ENCODE assay signal across 21 cellular contexts in the genomic region with DNA sequence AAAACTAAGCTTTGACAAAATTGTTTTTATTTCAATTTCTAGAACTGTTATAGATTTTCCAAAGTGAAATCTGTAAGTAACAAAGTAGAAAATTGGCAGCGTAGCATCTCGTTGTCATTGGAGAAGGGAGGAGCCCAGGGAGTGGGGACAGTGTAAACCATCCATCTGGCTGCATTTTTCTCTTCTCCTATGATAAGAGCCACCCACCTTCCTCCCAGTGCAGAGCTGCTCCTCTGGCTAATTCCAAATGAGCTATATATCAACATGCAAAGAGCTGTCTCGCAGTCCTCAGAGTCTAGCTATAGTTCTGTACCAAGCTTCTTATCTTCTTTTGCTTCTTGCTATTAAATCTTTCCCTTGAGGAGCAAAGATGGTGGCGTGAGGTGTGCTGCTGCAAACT. TPM values are rescaled to one million over a fixed set of nuclear protein-coding genes. Genes with fewer than 3 reads are reported as not detected.
DNase-seq lines count a peak whose midpoint lies in the region; ATAC-seq, FAIRE-seq and TF ChIP-seq lines count a peak whose summit lies in the region.
"Had no signal": no experiment of that assay in that cellular context is flagged by ENCODE, and none has a peak within 500 bp of the region (broad histone marks: within the 10 kb centered on the region; RNA-seq: fewer than 3 reads in every experiment).

No MANE protein-coding gene starts in this region.

- no peak for FAIRE-seq in frontal cortex (lab: Jason Lieb, UNC)
- FAIRE-seq: D721Med, GM12878, GM19239, H1 had no signal

- no peak overlapping the region for H3K27ac Mint-ChIP-seq in WTC11
- H3K27ac Mint-ChIP-seq: B cell; CD4-positive, CD25-positive, alpha-beta regulatory T cell; CD8-positive, alpha-beta T cell had no signal

- POLR2A ChIA-PET in WTC11 (lab: Charles Lee) = no interaction called here

- peak; percentile 57 for DNase-seq in Ammon's horn (ENCODE audit: low spot score)
- peak; percentile 23 for DNase-seq in NCI-H226
- peak; percentile 5 to 30 for DNase-seq in frontal cortex (ENCODE audit: low spot score in 2 of 2)
- DNase-seq in middle frontal gyrus (ENCODE audit: extremely low spot score, low spot score) = peak; percentile 39
- no peak for DNase-seq in COR-L47 (lab: John Stamatoyannopoulos, UW)
- no peak for DNase-seq in LoVo (ENCODE audit: low spot score)
- no peak for DNase-seq in WTC11 (ENCODE audit: low spot score)
- DNase-seq: CD4-positive, CD25-positive, alpha-beta regulatory T cell; CD8-positive, alpha-beta T cell; DMS 273 treated with DMSO at 0.1 percent for 48 hours; DMS79; EL; GDM1; GM23248; H7; HCEC 1CT had no signal

- H3K9me3 Mint-ChIP-seq in WTC11 = peaks cover 41% of the 10 kb centered on the region

- no peak overlapping the region for H3K4me3 Mint-ChIP-seq in WTC11
- H3K4me3 Mint-ChIP-seq: B cell; CD4-positive, CD25-positive, alpha-beta regulatory T cell; CD8-positive, alpha-beta T cell had no signal

- CTCF ChIA-PET in WTC11 (lab: Charles Lee) = interaction anchor here (0.6 kb wide), 1 partner anchor 215 kb away, joined by 4 read pairs; no protein-coding TSS in a partner anchor

- peaks cover 2% of the 10 kb centered on the region; the same call in 1 of the 2 replicates for H3K27me3 Mint-ChIP-seq in WTC11 (ENCODE audit: low read depth)

- no peak for ATAC-seq in WTC11
- ATAC-seq: CD8-positive, alpha-beta T cell; GM12878 had no signal

- H3K36me3 Mint-ChIP-seq in WTC11 = peaks cover 45% of the 10 kb centered on the region
- H3K36me3 Mint-ChIP-seq: CD4-positive, CD25-positive, alpha-beta regulatory T cell had no signal

- H3K4me1 Mint-ChIP-seq in WTC11 = no peaks in the 10 kb centered on the region
- H3K4me1 Mint-ChIP-seq: B cell; CD4-positive, CD25-positive, alpha-beta regulatory T cell had no signal

- TF ChIP-seq CTCF in WTC11 (IDR thresholded peaks at IDR 0.05) = no peak

TF ChIP-seq in WTC11, 78 proteins besides CTCF, POLR2A, EP300 and RAD21:
- TF ChIP-seq ATF2 (CRISPR knock-in tag; IDR thresholded peaks at IDR 0.05; ENCODE audit: borderline replicate concordance, low read depth) (no peak), CREM (CRISPR knock-in tag; IDR thresholded peaks at IDR 0.05) (no peak), AFF4 (CRISPR knock-in tag; IDR thresholded peaks at IDR 0.05; ENCODE audit: borderline replicate concordance) (no peak), SOX15 (CRISPR knock-in tag; IDR thresholded peaks at IDR 0.05) (no peak), NFE2L1 (CRISPR knock-in tag; IDR thresholded peaks at IDR 0.05) (no peak), NR3C1 (CRISPR knock-in tag; conservative IDR thresholded peaks at IDR 0.05; ENCODE audit: low read depth) (no peak), RORB (CRISPR knock-in tag; IDR thresholded peaks at IDR 0.05) (no peak), HMGA2 (CRISPR knock-in tag; IDR thresholded peaks at IDR 0.05) (no peak), MLX (CRISPR knock-in tag; IDR thresholded peaks at IDR 0.05) (no peak), TEAD1 (CRISPR knock-in tag; IDR thresholded peaks at IDR 0.05) (no peak), ERG (CRISPR knock-in tag; IDR thresholded peaks at IDR 0.05) (no peak), NR1H2 (CRISPR knock-in tag; IDR thresholded peaks at IDR 0.05) (no peak)
- TF ChIP-seq, protein P1, sequence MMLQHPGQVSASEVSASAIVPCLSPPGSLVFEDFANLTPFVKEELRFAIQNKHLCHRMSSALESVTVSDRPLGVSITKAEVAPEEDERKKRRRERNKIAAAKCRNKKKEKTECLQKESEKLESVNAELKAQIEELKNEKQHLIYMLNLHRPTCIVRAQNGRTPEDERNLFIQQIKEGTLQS (CRISPR knock-in tag; conservative IDR thresholded peaks at IDR 0.05) = no peak
- TF ChIP-seq, protein P2, sequence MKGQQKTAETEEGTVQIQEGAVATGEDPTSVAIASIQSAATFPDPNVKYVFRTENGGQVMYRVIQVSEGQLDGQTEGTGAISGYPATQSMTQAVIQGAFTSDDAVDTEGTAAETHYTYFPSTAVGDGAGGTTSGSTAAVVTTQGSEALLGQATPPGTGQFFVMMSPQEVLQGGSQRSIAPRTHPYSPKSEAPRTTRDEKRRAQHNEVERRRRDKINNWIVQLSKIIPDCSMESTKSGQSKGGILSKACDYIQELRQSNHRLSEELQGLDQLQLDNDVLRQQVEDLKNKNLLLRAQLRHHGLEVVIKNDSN (CRISPR knock-in tag; IDR thresholded peaks at IDR 0.05) = no peak
- TF ChIP-seq, protein P3, sequence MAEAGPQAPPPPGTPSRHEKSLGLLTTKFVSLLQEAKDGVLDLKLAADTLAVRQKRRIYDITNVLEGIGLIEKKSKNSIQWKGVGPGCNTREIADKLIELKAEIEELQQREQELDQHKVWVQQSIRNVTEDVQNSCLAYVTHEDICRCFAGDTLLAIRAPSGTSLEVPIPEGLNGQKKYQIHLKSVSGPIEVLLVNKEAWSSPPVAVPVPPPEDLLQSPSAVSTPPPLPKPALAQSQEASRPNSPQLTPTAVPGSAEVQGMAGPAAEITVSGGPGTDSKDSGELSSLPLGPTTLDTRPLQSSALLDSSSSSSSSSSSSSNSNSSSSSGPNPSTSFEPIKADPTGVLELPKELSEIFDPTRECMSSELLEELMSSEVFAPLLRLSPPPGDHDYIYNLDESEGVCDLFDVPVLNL (CRISPR knock-in tag; IDR thresholded peaks at IDR 0.05; ENCODE audit: borderline replicate concordance, low read depth) = no peak

RNA-seq across cellular contexts. Expression of gene SCN8A, which starts 56.6 kb away (rescaled TPM):
- total RNA-seq in frontal cortex = 46.1 TPM
- 13.2 to 14.4 TPM (median 13.2 TPM) in 3 replicates for total RNA-seq in WTC11 (2021)

Comparison
In these comparisons a context has a peak if more than half of its experiments do, and no peak if none do; other contexts are left out.
1. DNase-seq: peak in Ammon's horn (single experiment), NCI-H226 (single experiment), frontal cortex (2 of 2) and middle frontal gyrus (single experiment); none in COR-L47 (single experiment), LoVo (single experiment) and WTC11 (single experiment).